In the genomic region with DNA sequence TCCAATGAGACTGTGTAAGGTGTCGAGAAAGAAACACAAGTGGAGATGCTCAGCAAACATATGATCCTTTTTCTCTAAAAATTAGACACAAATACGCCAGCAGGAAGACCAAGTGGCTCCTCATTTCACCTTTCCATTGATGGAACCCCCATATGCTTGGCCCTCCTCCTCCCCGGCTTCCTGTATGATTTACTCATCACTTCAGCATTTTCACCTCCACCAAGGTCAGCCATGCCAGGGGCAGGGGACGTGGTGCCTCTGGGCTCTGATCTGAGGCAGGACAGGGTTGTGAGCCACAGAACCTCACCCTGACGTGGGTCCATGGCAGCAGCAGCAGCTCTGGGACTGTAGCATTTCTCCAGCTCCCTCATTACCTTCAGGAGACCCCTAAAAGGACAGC, we compare ENCODE assay signal across 1 cellular context.
TF ChIP-seq lines count a peak whose summit lies in the region.

No MANE protein-coding gene starts in this region.

TF ChIP-seq in GM12878, 131 proteins besides CTCF, POLR2A, EP300 and RAD21 (continued from another document):
- TF ChIP-seq HDAC2 (IDR thresholded peaks at IDR 0.05), result no peak
